ENCODE assay signal across 24 cellular contexts in genomic region chr21:17989780-17990179, GRCh38.
"Had no signal": no experiment of that assay in that cellular context is flagged by ENCODE, and none has a peak within 500 bp of the region (broad histone marks: within the 10 kb centered on the region; RNA-seq: fewer than 3 reads in every experiment).

No MANE protein-coding gene starts in this region.

- H3K27me3 ChIP-seq: dorsolateral prefrontal cortex, esophagus muscularis mucosa, left lung, neutrophil, ovary, spleen, testis, uterus had no signal

- ATAC-seq: effector memory CD8-positive, alpha-beta T cell; left lung; naive thymus-derived CD8-positive, alpha-beta T cell had no signal

- H3K4me1 Mint-ChIP-seq: activated naive CD8-positive, alpha-beta T cell treated with anti-CD3 and anti-CD28 coated beads for 36 hours; naive thymus-derived CD8-positive, alpha-beta T cell had no signal

- H3K36me3 Mint-ChIP-seq: activated naive CD8-positive, alpha-beta T cell treated with anti-CD3 and anti-CD28 coated beads for 36 hours had no signal

- H3K4me3 Mint-ChIP-seq: activated naive CD8-positive, alpha-beta T cell treated with anti-CD3 and anti-CD28 coated beads for 36 hours; effector memory CD8-positive, alpha-beta T cell; naive thymus-derived CD8-positive, alpha-beta T cell had no signal

- H3K27me3 Mint-ChIP-seq: activated naive CD8-positive, alpha-beta T cell treated with anti-CD3 and anti-CD28 coated beads for 36 hours; effector memory CD8-positive, alpha-beta T cell had no signal

- H3K4me3 ChIP-seq: dorsolateral prefrontal cortex, esophagus muscularis mucosa, left lung, lung, ovary, prostate gland, spleen, testis, uterus had no signal

- H3K9me3 ChIP-seq: neutrophil, prostate gland, testis, uterus had no signal

- H3K27ac ChIP-seq: dorsolateral prefrontal cortex, esophagus muscularis mucosa, left lung, neutrophil, ovary, prostate gland, spleen, testis, uterus had no signal

- DNase-seq: activated CD4-positive, alpha-beta T cell treated with anti-CD3 and anti-CD28 coated beads, Interleukin-2, amount 50 U/mL, for 48 hours; activated CD8-positive, alpha-beta memory T cell treated with anti-CD3 and anti-CD28 coated beads, Interleukin-2, amount 50 U/mL, for 48 hours; activated naive CD4-positive, alpha-beta T cell treated with Interleukin-2 at 50 U/mL for 16 hours; activated naive CD8-positive, alpha-beta T cell treated with anti-CD3 and anti-CD28 coated beads for 36 hours; activated T-cell treated with anti-CD3 and anti-CD28 coated beads, Interleukin-2, amount 50 U/mL, for 48 hours; central memory CD4-positive, alpha-beta T cell; dorsolateral prefrontal cortex; effector memory CD8-positive, alpha-beta T cell; glutamatergic neuron; hippocampal formation; kidney glomerular epithelial cell; left lung; naive thymus-derived CD8-positive, alpha-beta T cell; ovary; spleen; stimulated activated CD4-positive, alpha-beta T cell treated with anti-CD3 and anti-CD28 coated beads, Interleukin-4, amount 100 ng/mL, for 1 hour; stimulated activated naive CD4-positive, alpha-beta T cell; testis; trophoblast cell; uterus had no signal

- H3K36me3 ChIP-seq: esophagus muscularis mucosa, left lung, neutrophil, ovary, prostate gland, spleen, uterus had no signal

- H3K4me1 ChIP-seq: esophagus muscularis mucosa, left lung, prostate gland, spleen, testis, uterus had no signal

- H3K27ac Mint-ChIP-seq: activated naive CD8-positive, alpha-beta T cell treated with anti-CD3 and anti-CD28 coated beads for 36 hours; effector memory CD8-positive, alpha-beta T cell; naive thymus-derived CD8-positive, alpha-beta T cell had no signal
